In genomic region chr9:89929721-89930480, GRCh38 we compare ENCODE assay signal across 13 cellular contexts.
DNase-seq lines count a peak whose midpoint lies in the region; ATAC-seq and TF ChIP-seq lines count a peak whose summit lies in the region.
"Had no signal": no experiment of that assay in that cellular context is flagged by ENCODE, and none has a peak within 500 bp of the region (broad histone marks: within the 10 kb centered on the region; RNA-seq: fewer than 3 reads in every experiment).

No MANE protein-coding gene starts in this region.

- no peaks in the 10 kb centered on the region for H3K27me3 ChIP-seq in BLaER1 treated with 17β-estradiol and CSF1 and Interleukin-3, amounts not matched to agents 10 nM and 100 nM
- no peaks in the 10 kb centered on the region for H3K27me3 ChIP-seq in MM.1S (replicated peaks; ENCODE audit: insufficient read depth, low read length)
- H3K27me3 ChIP-seq: uterus had no signal

- peak overlapping the region in 4 of 10 experiments; percentile 0 to 37 (median 24); a peak in 6 of 20 replicates for H3K4me3 ChIP-seq in BLaER1 treated with 17β-estradiol and CSF1 and Interleukin-3, amounts not matched to agents 10 nM and 100 nM
- H3K4me3 ChIP-seq in mucosa of descending colon (no peak overlapping the region), MM.1S (ENCODE audit: low read length) (no peak overlapping the region)
- H3K4me3 ChIP-seq: uterus had no signal

- H3K27ac ChIP-seq in BLaER1 treated with 17β-estradiol and CSF1 and Interleukin-3, amounts not matched to agents 10 nM and 100 nM = peak overlapping the region in 9 of 11 experiments; percentile 57 to 89 (median 79); a peak in 18 of 22 replicates
- H3K27ac ChIP-seq in MM.1S (ENCODE audit: low read length) = no peak overlapping the region

- no peaks in the 10 kb centered on the region for H3F3A ChIP-seq in MM.1S (ENCODE audit: insufficient read depth, low read length)

- intact Hi-C loops in mucosa of descending colon (cut with DNase I, micrococcal nuclease) = no loop called here

- peak; percentile 44 for ATAC-seq in mucosa of descending colon
- ATAC-seq in HG02678 (IDR thresholded peaks at IDR 0.05; ENCODE audit: unreplicated experiment) = no peak
- ATAC-seq in GM19397 (IDR thresholded peaks at IDR 0.05; ENCODE audit: unreplicated experiment) = no peak

- peaks cover 0 to 5% (median 0%) of the 10 kb centered on the region in 5 experiments for H3K9me3 Mint-ChIP-seq in brain
- H3K9me3 Mint-ChIP-seq: central memory CD8-positive, alpha-beta T cell; T-helper 1 cell treated with Interleukin-12 subunit alpha and Interleukin-12 subunit beta and Interleukin-4 antibody, amounts not matched to agents 30 μg/mL and 1 μg/mL, for 36 hours had no signal

- no peaks in the 10 kb centered on the region for H3K9me3 ChIP-seq in BLaER1 treated with 17β-estradiol and CSF1 and Interleukin-3, amounts not matched to agents 10 nM and 100 nM (replicated peaks in 1 of 11)
- H3K9me3 ChIP-seq in mucosa of descending colon (no peaks in the 10 kb centered on the region), MM.1S (replicated peaks; ENCODE audit: insufficient read depth, low read length) (no peaks in the 10 kb centered on the region)
- H3K9me3 ChIP-seq: uterus had no signal

- H2AFZ ChIP-seq in MM.1S (ENCODE audit: low read length) = no peak overlapping the region

- no peaks in the 10 kb centered on the region for H3K36me3 Mint-ChIP-seq in brain

- peaks cover 40% of the 10 kb centered on the region for H3K4me1 Mint-ChIP-seq in brain
- H3K4me1 Mint-ChIP-seq: central memory CD8-positive, alpha-beta T cell had no signal

- no peaks in the 10 kb centered on the region for H3K27me3 Mint-ChIP-seq in brain
- H3K27me3 Mint-ChIP-seq: central memory CD8-positive, alpha-beta T cell had no signal

- no peaks in the 10 kb centered on the region for H3K36me3 ChIP-seq in BLaER1 treated with 17β-estradiol and CSF1 and Interleukin-3, amounts not matched to agents 10 nM and 100 nM
- no peaks in the 10 kb centered on the region for H3K36me3 ChIP-seq in mucosa of descending colon (ENCODE audit: low read depth)
- no peaks in the 10 kb centered on the region for H3K36me3 ChIP-seq in MM.1S (replicated peaks; ENCODE audit: insufficient read depth, low read length)
- H3K36me3 ChIP-seq: uterus had no signal

- no peaks in the 10 kb centered on the region for H4K20me1 ChIP-seq in BLaER1 treated with 17β-estradiol and CSF1 and Interleukin-3, amounts not matched to agents 10 nM and 100 nM
- no peaks in the 10 kb centered on the region for H4K20me1 ChIP-seq in MM.1S (ENCODE audit: insufficient read depth, low read length)

- no peaks in the 10 kb centered on the region for H3K79me2 ChIP-seq in MM.1S (ENCODE audit: low read length)

- peak overlapping the region in 9 of 11 experiments; percentile 26 to 78 (median 63); a peak in 16 of 22 replicates for H3K9ac ChIP-seq in BLaER1 treated with 17β-estradiol and CSF1 and Interleukin-3, amounts not matched to agents 10 nM and 100 nM
- no peak overlapping the region for H3K9ac ChIP-seq in MM.1S (ENCODE audit: low read length)

- peak; percentile 19 for DNase-seq in NCI-H1092 (lab: John Stamatoyannopoulos, UW)
- no peak for DNase-seq in mucosa of descending colon
- no peak for DNase-seq in MM.1S
- DNase-seq in activated CD4-positive, alpha-beta T cell treated with anti-CD3 and anti-CD28 coated beads, Interleukin-2, amount 50 U/mL, for 4 hours = no peak
- DNase-seq: NCI-H446 treated with DMSO at 0.1 percent for 48 hours; stimulated activated CD4-positive, alpha-beta T cell treated with anti-CD3 and anti-CD28 coated beads, Interleukin-4, amount 100 ng/mL, for 4 hours had no signal

- H3K4me3 Mint-ChIP-seq in brain = no peak overlapping the region
- H3K4me3 Mint-ChIP-seq: central memory CD8-positive, alpha-beta T cell; T-helper 1 cell treated with Interleukin-12 subunit alpha and Interleukin-12 subunit beta and Interleukin-4 antibody, amounts not matched to agents 30 μg/mL and 1 μg/mL, for 36 hours had no signal

- peaks cover 30 to 64% (median 56%) of the 10 kb centered on the region in 10 experiments for H3K4me1 ChIP-seq in BLaER1 treated with 17β-estradiol and CSF1 and Interleukin-3, amounts not matched to agents 10 nM and 100 nM
- H3K4me1 ChIP-seq in mucosa of descending colon (ENCODE audit: low read depth) = no peaks in the 10 kb centered on the region
- H3K4me1 ChIP-seq in MM.1S (ENCODE audit: low read length) = no peaks in the 10 kb centered on the region
- H3K4me1 ChIP-seq: uterus had no signal

- H3K27ac Mint-ChIP-seq in brain = peak overlapping the region in 4 of 5 experiments; percentile 15 to 76 (median 60)
- H3K27ac Mint-ChIP-seq: T-helper 1 cell treated with Interleukin-12 subunit alpha and Interleukin-12 subunit beta and Interleukin-4 antibody, amounts not matched to agents 30 μg/mL and 1 μg/mL, for 36 hours had no signal

- H3K4me2 ChIP-seq in BLaER1 treated with 17β-estradiol and CSF1 and Interleukin-3, amounts not matched to agents 10 nM and 100 nM = peak overlapping the region; percentile 63 to 92 (median 83)
- H3K4me2 ChIP-seq in MM.1S (ENCODE audit: low read depth, low read length) = no peak overlapping the region

- no peaks in the 10 kb centered on the region for H3K9me2 ChIP-seq in MM.1S (replicated peaks; ENCODE audit: insufficient read depth, low read length)

- TF ChIP-seq CTCF in brain (conservative IDR thresholded peaks at IDR 0.05) = no peak
- no peak for TF ChIP-seq CTCF in mucosa of descending colon (IDR thresholded peaks at IDR 0.05)
- no peak for TF ChIP-seq CTCF in MM.1S (IDR thresholded peaks at IDR 0.05; ENCODE audit: low read length)
